6 cellular contexts compared by ENCODE assay signal in genomic region chr12:40992158-40992557, GRCh38.
"Had no signal": no experiment of that assay in that cellular context is flagged by ENCODE, and none has a peak within 500 bp of the region (broad histone marks: within the 10 kb centered on the region; RNA-seq: fewer than 3 reads in every experiment).

No MANE protein-coding gene starts in this region.

- H3K27ac Mint-ChIP-seq: H9 had no signal

- DNase-seq: GOT3, H9, HCEC 1CT, KG1 had no signal

- H3K9me3 Mint-ChIP-seq: H9 had no signal

- H3K4me3 Mint-ChIP-seq: H9 had no signal

- FAIRE-seq: H54, HTR-8/SVneo had no signal
